ENCODE assay signal across 8 cellular contexts in genomic region chr20:5119435-5120188, GRCh38. TPM values are rescaled to one million over a fixed set of nuclear protein-coding genes. Genes with fewer than 3 reads are reported as not detected.
DNase-seq lines count a peak whose midpoint lies in the region; ATAC-seq lines count a peak whose summit lies in the region.

Gene PCNA (minus strand): TSS chr20:5119958. CDS start chr20:5119798, 160 bp downstream.

- peaks cover 22% of the 10 kb centered on the region for H3K36me3 ChIP-seq in effector memory CD4-positive, alpha-beta T cell (ENCODE audit: control insufficient read depth, insufficient read depth, low read length)

- no peaks in the 10 kb centered on the region for H3K27me3 ChIP-seq in effector memory CD4-positive, alpha-beta T cell (replicated peaks; ENCODE audit: control insufficient read depth, insufficient read depth, low read length, poor library complexity, severe bottlenecking)

- H3K4me3 ChIP-seq in effector memory CD4-positive, alpha-beta T cell (ENCODE audit: insufficient read depth, low read depth, low read length, poor library complexity, severe bottlenecking) = peak within 1 kb of the TSS; percentile 88

- DNase-seq in COLO668 (lab: John Stamatoyannopoulos, UW; ENCODE audit: unreplicated experiment) = peak; percentile 99
- peak; percentile 99 for DNase-seq in HT1080 (ENCODE audit: low read depth)
- peak; percentile 99 for DNase-seq in NOMO-1 treated with DMSO at 0.1 percent for 48 hours (lab: John Stamatoyannopoulos, UW; ENCODE audit: unreplicated experiment)
- peak; percentile 89 to 90 for DNase-seq in activated CD8-positive, alpha-beta memory T cell treated with anti-CD3 and anti-CD28 coated beads for 4 hours (ENCODE audit: low read depth in 2 of 2)
- peak; percentile 85 to 93 (median 91) for DNase-seq in effector memory CD4-positive, alpha-beta T cell
- peak; percentile 99 for DNase-seq in medulla oblongata (ENCODE audit: extremely low spot score)
- DNase-seq in stimulated activated CD8-positive, alpha-beta memory T cell treated with anti-CD3 and anti-CD28 coated beads, Interleukin-12 subunit alpha, Interleukin-12 subunit beta, amount 100 ng/mL, for 1 hour (ENCODE audit: low read depth) = peak; percentile 90

- ATAC-seq in GM21360 (IDR thresholded peaks at IDR 0.05; ENCODE audit: unreplicated experiment) = peak; percentile 93

- peaks cover 11% of the 10 kb centered on the region for H3K4me1 ChIP-seq in effector memory CD4-positive, alpha-beta T cell (ENCODE audit: control insufficient read depth, insufficient read depth, low read length, poor library complexity, severe bottlenecking)

- H3K9me3 ChIP-seq in effector memory CD4-positive, alpha-beta T cell (ENCODE audit: control insufficient read depth, low read length) = no peaks in the 10 kb centered on the region

- peak within 1 kb of the TSS; percentile 77 for H3K27ac ChIP-seq in effector memory CD4-positive, alpha-beta T cell (ENCODE audit: insufficient read depth, low read length, poor library complexity, severe bottlenecking)

RNA-seq across cellular contexts. Expression of gene PCNA, which starts in this region (rescaled TPM):
- 364 and 457 TPM in 2 replicates for total RNA-seq in HT1080 (2014; rRNA removed; shearing (Covaris generic))
- polyA plus RNA-seq in HT1080 (2015; cell fraction: cytosol; rRNA removed) = 304 and 321 TPM in 2 replicates
- polyA plus RNA-seq in HT1080 (2015; cell fraction: nucleus; rRNA removed) = 268 and 325 TPM in 2 replicates

Comparison
In these comparisons a context has a peak if more than half of its experiments do, and no peak if none do; other contexts are left out.
1. Peak in every context shown above with its lines: DNase-seq, ATAC-seq, H3K4me3 ChIP-seq and H3K27ac ChIP-seq.